Comparison of ENCODE assay signal across 32 cellular contexts in the genomic region with DNA sequence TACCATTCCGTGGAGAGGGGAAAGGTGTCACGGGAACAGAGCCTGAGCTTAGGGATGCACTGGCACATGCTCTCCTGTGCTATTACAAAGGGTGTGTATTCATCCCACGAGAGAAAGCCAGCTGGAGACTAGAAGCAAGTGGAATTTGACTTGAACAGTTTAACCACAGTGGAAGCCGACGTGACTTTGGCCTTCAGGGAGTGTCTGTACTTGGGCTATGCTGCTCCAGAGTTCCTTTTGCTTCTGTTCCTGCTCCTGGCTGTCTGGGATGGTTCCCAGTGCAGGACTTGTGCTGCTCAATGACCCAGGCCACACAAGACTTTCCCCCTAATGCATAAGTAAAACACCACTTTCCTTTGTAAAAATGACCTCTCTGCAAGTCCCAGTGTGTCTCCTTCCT.
"Had no signal": no experiment of that assay in that cellular context is flagged by ENCODE, and none has a peak within 500 bp of the region (broad histone marks: within the 10 kb centered on the region; RNA-seq: fewer than 3 reads in every experiment).

No MANE protein-coding gene starts in this region.

- FAIRE-seq: bronchial epithelial cell, TTC549 had no signal

- H3K27ac ChIP-seq: adrenal gland, ascending aorta, cardiac muscle cell, VCaP had no signal

- DNase-seq: activated B cell treated with CpG ODN at 0.5 μM for 24 hours; activated CD4-positive, alpha-beta memory T cell treated with anti-CD3 and anti-CD28 coated beads for 36 hours; activated CD4-positive, alpha-beta T cell treated with anti-CD3 and anti-CD28 coated beads for 4 hours; activated CD4-positive, alpha-beta T cell treated with anti-CD3 and anti-CD28 coated beads, Interleukin-2, amount 50 U/mL, for 1 hour; activated CD4-positive, alpha-beta T cell treated with anti-CD3 and anti-CD28 coated beads, Interleukin-2, amount 50 U/mL, for 4 hours; activated CD4-positive, CD25-positive, alpha-beta regulatory T cell treated with anti-CD3 and anti-CD28 coated beads, Interleukin-2, amount 50 U/mL, for 72 hours; activated CD8-positive, alpha-beta memory T cell treated with anti-CD3 and anti-CD28 coated beads, Interleukin-2, amount 50 U/mL, for 4 hours; activated CD8-positive, alpha-beta T cell treated with anti-CD3 and anti-CD28 coated beads for 36 hours; activated effector memory CD4-positive, alpha-beta T cell treated with anti-CD3 and anti-CD28 coated beads, Interleukin-2, amount 50 U/mL, for 16 hours; activated gamma-delta T cell treated with Interleukin-2 at 50 U/mL for 16 hours; activated naive CD4-positive, alpha-beta T cell; activated naive CD4-positive, alpha-beta T cell treated with anti-CD3 and anti-CD28 coated beads for 36 hours; activated naive CD4-positive, alpha-beta T cell treated with anti-CD3 and anti-CD28 coated beads, Interleukin-2, amount 50 U/mL, for 16 hours; activated naive CD8-positive, alpha-beta T cell treated with anti-CD3 and anti-CD28 coated beads for 36 hours; activated T-cell treated with anti-CD3 and anti-CD28 coated beads for 4 hours; activated T-cell treated with anti-CD3 and anti-CD28 coated beads, Interleukin-2, amount 50 U/mL, for 1 hour; activated T-cell treated with anti-CD3 and anti-CD28 coated beads, Interleukin-2, amount 50 U/mL, for 4 hours; activated T-cell treated with anti-CD3 and anti-CD28 coated beads, Interleukin-2, amount 50 U/mL, for 72 hours; adrenal gland; amniotic stem cell; caudate nucleus; SW 1271; T-helper 1 cell; T-helper 2 cell; T-helper 9 cell had no signal

- ATAC-seq: activated CD8-positive, alpha-beta T cell treated with anti-CD3 and anti-CD28 coated beads for 36 hours; activated naive CD4-positive, alpha-beta T cell treated with anti-CD3 and anti-CD28 coated beads, Interleukin-2, amount 50 U/mL, for 72 hours; activated T-cell treated with anti-CD3 and anti-CD28 coated beads, Interleukin-2, amount 50 U/mL, for 4 hours; activated T-cell treated with anti-CD3 and anti-CD28 coated beads, Interleukin-2, amount 50 U/mL, for 72 hours; activated T-helper 17 cell treated with anti-CD3 and anti-CD28 coated beads, Interleukin-2, amount 50 U/mL, for 72 hours had no signal

- H3K27me3 ChIP-seq: adrenal gland, ascending aorta, cardiac muscle cell had no signal

- H3K9me3 ChIP-seq: adrenal gland, ascending aorta had no signal

- H3K36me3 ChIP-seq: adrenal gland, ascending aorta, cardiac muscle cell had no signal

- H3K4me3 ChIP-seq: adrenal gland, ascending aorta, cardiac muscle cell had no signal

- H3K4me1 ChIP-seq: adrenal gland, ascending aorta had no signal
